Comparison of ENCODE assay signal across 18 cellular contexts in the genomic region with DNA sequence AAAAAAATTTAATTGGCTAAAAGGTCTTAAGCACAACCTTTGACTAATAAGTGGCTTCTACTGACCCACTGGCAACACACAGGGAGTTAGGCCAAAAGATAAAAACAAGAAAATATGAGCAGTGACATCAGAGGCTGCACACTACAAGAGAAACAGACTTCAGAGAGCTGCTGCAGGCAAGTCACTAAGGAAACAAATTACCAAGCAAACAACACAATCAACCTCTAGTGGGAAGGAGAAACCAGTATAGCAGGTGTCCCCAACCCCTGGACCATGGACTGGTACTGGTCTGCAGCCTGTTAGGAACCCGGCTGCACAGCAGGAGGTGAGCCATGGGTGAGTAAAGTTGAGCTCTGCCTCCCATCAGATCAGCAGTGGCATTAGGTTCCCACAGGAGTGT. TPM values are rescaled to one million over a fixed set of nuclear protein-coding genes. Genes with fewer than 3 reads are reported as not detected.
DNase-seq lines count a peak whose midpoint lies in the region; ATAC-seq and TF ChIP-seq lines count a peak whose summit lies in the region.
"Had no signal": no experiment of that assay in that cellular context is flagged by ENCODE, and none has a peak within 500 bp of the region (broad histone marks: within the 10 kb centered on the region; RNA-seq: fewer than 3 reads in every experiment).

No MANE protein-coding gene starts in this region.

- no peaks in the 10 kb centered on the region for H3K27me3 Mint-ChIP-seq in activated T-cell treated with anti-CD3 and anti-CD28 coated beads, Interleukin-2, amount 50 U/mL, for 4 hours (ENCODE audit: low read depth)
- H3K27me3 Mint-ChIP-seq: activated CD4-positive, alpha-beta T cell treated with anti-CD3 and anti-CD28 coated beads for 36 hours; B cell; IgD-negative memory B cell; stimulated activated memory B cell treated with anti-CD40 and anti-IgM and Interleukin-4, amounts not matched to agents 10 μg/mL and 1 μg/mL and 100 μg/mL, for 72 hours had no signal

- H3K36me3 ChIP-seq in duodenal mucosa (ENCODE audit: control insufficient read depth in 1 of 2, insufficient read depth in 2 of 2, low read length in 2 of 2) (peaks cover 17 to 30% of the 10 kb centered on the region in 2 donors), mucosa of descending colon (ENCODE audit: low read depth) (peaks cover 9% of the 10 kb centered on the region), GM23248 (ENCODE audit: low read depth) (peaks cover 23% of the 10 kb centered on the region; the same call in 1 of the 2 replicates)

- H3K79me2 ChIP-seq in GM23248 (ENCODE audit: insufficient read depth) = no peaks in the 10 kb centered on the region

- no peaks in the 10 kb centered on the region; the same call in 1 of the 2 replicates for H3F3A ChIP-seq in GM23248 (ENCODE audit: insufficient read depth)

- H2AFZ ChIP-seq in GM23248 = no peak overlapping the region

- 90 to 100% methylated on average over 1 of the region's 1 CpG for WGBS in GM23248 (ENCODE audit: low coverage in 1 of 2, low lambda C conversion rate in 2 of 2, missing lambda C conversion rate in 2 of 2), 2 experiments

- peak overlapping the region; percentile 0 for H3K27ac ChIP-seq in duodenal mucosa (ENCODE audit: low read depth, low read length)
- no peak overlapping the region for H3K27ac ChIP-seq in GM23248

- DNase-seq in ELF-1 (ENCODE audit: low read depth, low spot score) (peak; percentile 42), NCI-H2107 (lab: John Stamatoyannopoulos, UW) (peak; percentile 38), mucosa of descending colon (peak in 2 of 3 donors; percentile 60 to 68), NCI-H1436 (lab: John Stamatoyannopoulos, UW) (no peak), GM23248 (no peak)
- no peak for DNase-seq in activated T-cell treated with anti-CD3 and anti-CD28 coated beads, Interleukin-2, amount 50 U/mL, for 4 hours
- DNase-seq: activated CD4-positive, alpha-beta T cell treated with anti-CD3 and anti-CD28 coated beads for 36 hours; activated T-cell treated with anti-CD3 and anti-CD28 coated beads, Interleukin-2, amount 50 U/mL, for 72 hours; amygdala; immature natural killer cell; NCI-H1694; retina; stimulated activated CD4-positive, alpha-beta T cell treated with anti-CD3 and anti-CD28 coated beads, Interleukin-4, amount 100 ng/mL, for 24 hours had no signal

- H3K9me3 ChIP-seq in duodenal mucosa (ENCODE audit: control insufficient read depth in 1 of 2, low read length in 2 of 2) (no peaks in the 10 kb centered on the region), mucosa of descending colon (no peaks in the 10 kb centered on the region), GM23248 (ENCODE audit: low read depth) (no peaks in the 10 kb centered on the region)

- in situ Hi-C loops in GM23248 (cut with MboI) = no loop called here

- H4K20me1 ChIP-seq in GM23248 (ENCODE audit: insufficient read depth) = no peaks in the 10 kb centered on the region

- no peak for TF ChIP-seq CTCF in mucosa of descending colon (IDR thresholded peaks at IDR 0.05)

- H3K9ac ChIP-seq in duodenal mucosa (ENCODE audit: low read depth in 1 of 2, low read length in 2 of 2) = peak overlapping the region in 1 of 2 donors; percentile 2
- H3K9ac ChIP-seq in GM23248 = no peak overlapping the region

- peaks cover 5 to 15% of the 10 kb centered on the region in 2 donors for H3K4me1 ChIP-seq in duodenal mucosa (ENCODE audit: control insufficient read depth in 1 of 2, insufficient read depth in 2 of 2, low read length in 2 of 2)
- H3K4me1 ChIP-seq in mucosa of descending colon (ENCODE audit: low read depth) = peaks cover 8% of the 10 kb centered on the region
- H3K4me1 ChIP-seq in GM23248 (ENCODE audit: insufficient read depth) = no peaks in the 10 kb centered on the region

- H3K36me3 Mint-ChIP-seq in activated T-cell treated with anti-CD3 and anti-CD28 coated beads, Interleukin-2, amount 50 U/mL, for 4 hours (ENCODE audit: insufficient read depth) = peaks cover 26% of the 10 kb centered on the region

- ATAC-seq in mucosa of descending colon (peak; percentile 98), GM19324 (IDR thresholded peaks at IDR 0.05; ENCODE audit: low FRiP score, unreplicated experiment) (no peak)
- no peak for ATAC-seq in activated T-cell treated with anti-CD3 and anti-CD28 coated beads, Interleukin-2, amount 50 U/mL, for 4 hours
- ATAC-seq: activated CD4-positive, alpha-beta T cell treated with anti-CD3 and anti-CD28 coated beads for 36 hours; activated T-cell treated with anti-CD3 and anti-CD28 coated beads, Interleukin-2, amount 50 U/mL, for 72 hours; stimulated activated memory B cell treated with anti-CD40 and anti-IgM and Interleukin-4, amounts not matched to agents 10 μg/mL and 1 μg/mL and 100 μg/mL, for 72 hours had no signal

- no peak overlapping the region for H3K4me2 ChIP-seq in GM23248 (ENCODE audit: unreplicated experiment)

- no peaks in the 10 kb centered on the region for H3K9me2 ChIP-seq in GM23248 (ENCODE audit: insufficient read depth)

- H3K4me1 Mint-ChIP-seq in activated T-cell treated with anti-CD3 and anti-CD28 coated beads, Interleukin-2, amount 50 U/mL, for 4 hours (ENCODE audit: low read depth) = no peaks in the 10 kb centered on the region
- H3K4me1 Mint-ChIP-seq: B cell; stimulated activated memory B cell treated with anti-CD40 and anti-IgM and Interleukin-4, amounts not matched to agents 10 μg/mL and 1 μg/mL and 100 μg/mL, for 72 hours had no signal

- no peak overlapping the region for H3K4me3 ChIP-seq in duodenal mucosa (ENCODE audit: low read depth in 1 of 2, low read length in 2 of 2)
- no peak overlapping the region for H3K4me3 ChIP-seq in mucosa of descending colon
- no peak overlapping the region for H3K4me3 ChIP-seq in GM23248

- intact Hi-C loops in mucosa of descending colon (cut with DNase I, micrococcal nuclease) = no loop called here

- H3K9me3 Mint-ChIP-seq in activated T-cell treated with anti-CD3 and anti-CD28 coated beads, Interleukin-2, amount 50 U/mL, for 4 hours = no peaks in the 10 kb centered on the region
- H3K9me3 Mint-ChIP-seq: activated T-cell treated with anti-CD3 and anti-CD28 coated beads, Interleukin-2, amount 50 U/mL, for 72 hours; IgD-negative memory B cell; immature natural killer cell; stimulated activated memory B cell treated with anti-CD40 and anti-IgM and Interleukin-4, amounts not matched to agents 10 μg/mL and 1 μg/mL and 100 μg/mL, for 72 hours had no signal

- H3K27me3 ChIP-seq in duodenal mucosa (ENCODE audit: control insufficient read depth in 1 of 2, insufficient read depth in 2 of 2, low read length in 2 of 2) (no peaks in the 10 kb centered on the region), GM23248 (replicated peaks; ENCODE audit: insufficient read depth) (no peaks in the 10 kb centered on the region)

- no peak overlapping the region for H3K4me3 Mint-ChIP-seq in activated T-cell treated with anti-CD3 and anti-CD28 coated beads, Interleukin-2, amount 50 U/mL, for 4 hours
- H3K4me3 Mint-ChIP-seq: activated CD4-positive, alpha-beta T cell treated with anti-CD3 and anti-CD28 coated beads for 36 hours; activated T-cell treated with anti-CD3 and anti-CD28 coated beads, Interleukin-2, amount 50 U/mL, for 72 hours; B cell; IgD-negative memory B cell; immature natural killer cell; stimulated activated memory B cell treated with anti-CD40 and anti-IgM and Interleukin-4, amounts not matched to agents 10 μg/mL and 1 μg/mL and 100 μg/mL, for 72 hours had no signal

RNA-seq across cellular contexts. Expression of a gene that starts 20.8 kb away (rescaled TPM):
- total RNA-seq in mucosa of descending colon = 100 to 1,000 TPM; 174 to 213 (median 194) TPM
- total RNA-seq in GM23248 (2014; rRNA removed; shearing (Covaris generic)) = 47.4 and 54.3 TPM in 2 replicates
- 44.4 and 51.1 TPM in 2 replicates for polyA plus RNA-seq in GM23248 (2016; fragmentation: Nextera tagmentation; extraction: Ambion mirVana)
- total RNA-seq in activated T-cell treated with anti-CD3 and anti-CD28 coated beads, Interleukin-2, amount 50 U/mL, for 4 hours = 100 to 1,000 TPM; 221 to 224 (median 223) TPM

RNA-seq across cellular contexts. Expression of a gene that starts 46.8 kb away (rescaled TPM):
- 100 to 1,000 TPM in 1 of 3 donors, 10 to 100 TPM in 2; 62.8 to 105 (median 69.4) TPM for total RNA-seq in mucosa of descending colon
- total RNA-seq in GM23248 (2014; rRNA removed; shearing (Covaris generic)) = 8.6 and 8.8 TPM in 2 replicates
- 23.2 and 23.9 TPM in 2 replicates for polyA plus RNA-seq in GM23248 (2016; fragmentation: Nextera tagmentation; extraction: Ambion mirVana)
- 10 to 100 TPM; 11.2 to 11.9 (median 11.5) TPM for total RNA-seq in activated T-cell treated with anti-CD3 and anti-CD28 coated beads, Interleukin-2, amount 50 U/mL, for 4 hours

Comparison
In these comparisons a context has a peak if more than half of its experiments do, and no peak if none do; other contexts are left out.
1. DNase-seq: peak in ELF-1 (single experiment), NCI-H2107 (single experiment) and mucosa of descending colon (2 of 3); none in NCI-H1436 (single experiment), GM23248 (single experiment) and activated T-cell treated with anti-CD3 and anti-CD28 coated beads, Interleukin-2, amount 50 U/mL, for 4 hours (single experiment).